Comparison of ENCODE assay signal across 17 cellular contexts in the genomic region with DNA sequence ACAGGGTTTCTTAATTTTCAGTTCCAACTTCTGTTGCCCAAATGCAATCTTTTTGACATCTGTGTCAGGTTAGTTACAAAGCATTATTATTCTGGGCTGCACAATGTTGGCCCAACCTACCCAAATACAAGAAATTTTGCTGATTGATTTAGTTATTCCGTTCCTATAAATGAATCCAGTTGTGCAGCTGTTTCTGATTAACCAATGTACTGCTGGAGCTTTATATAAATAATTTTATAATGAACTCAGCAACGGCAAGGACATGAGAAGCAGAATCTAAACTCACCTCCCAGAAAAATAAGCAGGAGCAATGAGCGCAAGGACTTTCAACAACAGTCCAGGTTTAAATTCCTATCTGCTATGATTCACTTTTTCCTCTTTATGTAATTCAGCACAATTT.
A peak's percentile ranks its signal among the peaks of the same experiment; 100 is the strongest.
DNase-seq lines count a peak whose midpoint lies in the region; ATAC-seq and TF ChIP-seq lines count a peak whose summit lies in the region.
"Had no signal": no experiment of that assay in that cellular context is flagged by ENCODE, and none has a peak within 500 bp of the region (broad histone marks: within the 10 kb centered on the region; RNA-seq: fewer than 3 reads in every experiment).

No MANE protein-coding gene starts in this region.

- H3K36me3 ChIP-seq in tibial nerve, result peaks cover 0 to 33% (median 0%) of the 10 kb centered on the region in 3 donors
- H3K36me3 ChIP-seq in left lung, result peaks cover 0 to 11% of the 10 kb centered on the region in 2 donors
- H3K36me3 ChIP-seq: BLaER1, HAP-1 had no signal

- TF ChIP-seq CTCF in fibroblast of the aortic adventitia (IDR thresholded peaks at IDR 0.05; ENCODE audit: insufficient read depth, low read length) (no peak), tibial nerve (IDR thresholded peaks at IDR 0.05) (no peak), left lung (IDR thresholded peaks at IDR 0.05) (no peak)

- no peak for TF ChIP-seq EP300 in tibial nerve (IDR thresholded peaks at IDR 0.05)

- H3K27me3 Mint-ChIP-seq in central memory CD8-positive, alpha-beta T cell, result no peaks in the 10 kb centered on the region
- H3K27me3 Mint-ChIP-seq: IgD-negative memory B cell had no signal

- WGBS in tibial nerve, 2 donors, result 28 to 34% methylated on average over 3 of the region's 3 CpGs

- peaks cover 4% of the 10 kb centered on the region for H3K36me3 Mint-ChIP-seq in central memory CD8-positive, alpha-beta T cell (ENCODE audit: insufficient read depth)

- no peak for ATAC-seq in central memory CD8-positive, alpha-beta T cell (replicated peaks; ENCODE audit: extremely low read depth, poor library complexity, severe bottlenecking)
- no peak for ATAC-seq in left lung
- no peak for ATAC-seq in GM21825 (IDR thresholded peaks at IDR 0.05; ENCODE audit: unreplicated experiment)
- ATAC-seq in HG03442 (IDR thresholded peaks at IDR 0.05; ENCODE audit: unreplicated experiment), result no peak

- peaks cover 27% of the 10 kb centered on the region for H3K4me1 Mint-ChIP-seq in central memory CD8-positive, alpha-beta T cell

- intact Hi-C loops in left lung (cut with DNase I), result no loop called here

- no peak overlapping the region for H3K4me3 Mint-ChIP-seq in central memory CD8-positive, alpha-beta T cell
- H3K4me3 Mint-ChIP-seq: CD8-positive, alpha-beta memory T cell; IgD-negative memory B cell had no signal

- TF ChIP-seq POLR2A in tibial nerve (IDR thresholded peaks at IDR 0.05), result no peak

- no peaks in the 10 kb centered on the region for H3K27me3 ChIP-seq in tibial nerve
- no peaks in the 10 kb centered on the region for H3K27me3 ChIP-seq in left lung
- H3K27me3 ChIP-seq: BLaER1 had no signal

- peaks cover 0 to 5% (median 0%) of the 10 kb centered on the region in 4 donors for H3K9me3 ChIP-seq in tibial nerve
- peaks cover 0 to 14% of the 10 kb centered on the region in 2 donors for H3K9me3 ChIP-seq in left lung
- H3K9me3 ChIP-seq: HAP-1 had no signal

- H3K27ac Mint-ChIP-seq in central memory CD8-positive, alpha-beta T cell (ENCODE audit: low read depth), result peak overlapping the region; percentile 16
- H3K27ac Mint-ChIP-seq: IgD-negative memory B cell had no signal

- H3K4me1 ChIP-seq in tibial nerve (peaks cover 0 to 71% (median 20%) of the 10 kb centered on the region in 4 donors), left lung (peaks cover 0 to 5% of the 10 kb centered on the region in 2 donors)
- H3K4me1 ChIP-seq: BLaER1, HAP-1 had no signal

- H3K4me3 ChIP-seq in fibroblast of the aortic adventitia (ENCODE audit: low read depth, low read length) (no peak overlapping the region), tibial nerve (no peak overlapping the region), left lung (no peak overlapping the region)
- H3K4me3 ChIP-seq: BLaER1, HAP-1 had no signal

- H3K27ac ChIP-seq in tibial nerve (peak overlapping the region; percentile 9 to 77 (median 50)), left lung (no peak overlapping the region)
- H3K27ac ChIP-seq: BLaER1 had no signal

- H3K9me3 Mint-ChIP-seq in central memory CD8-positive, alpha-beta T cell, result no peaks in the 10 kb centered on the region

- DNase-seq in GM04504 (ENCODE audit: low read depth), result peak; percentile 48
- no peak for DNase-seq in central memory CD8-positive, alpha-beta T cell (ENCODE audit: low spot score in 2 of 2)
- DNase-seq in fibroblast of the aortic adventitia (ENCODE audit: low read depth), result peak; percentile 87
- no peak for DNase-seq in tibial nerve (ENCODE audit: low spot score in 2 of 2)
- DNase-seq in left lung, result no peak
- no peak for DNase-seq in DMS114 treated with DMSO at 0.1 percent for 48 hours (lab: John Stamatoyannopoulos, UW; ENCODE audit: unreplicated experiment)
- DNase-seq: ACHN; CD8-positive, alpha-beta memory T cell; NCI-H1417; NCI-H2029; NCI-H2171 treated with DMSO at 0.1 percent for 48 hours; NCI-H774 had no signal

Comparison
In these comparisons a context has a peak if more than half of its experiments do, and no peak if none do; other contexts are left out.
1. DNase-seq: peak in GM04504 (single experiment) and fibroblast of the aortic adventitia (single experiment); none in central memory CD8-positive, alpha-beta T cell (0 of 2), tibial nerve (0 of 2), left lung (0 of 2) and DMS114 treated with DMSO at 0.1 percent for 48 hours (single experiment).
2. H3K27ac ChIP-seq: peak in tibial nerve (4 of 4); none in left lung (0 of 2).